ENCODE assay signal across 8 cellular contexts in genomic region chr1:120069920-120070214, GRCh38. TPM values are rescaled to one million over a fixed set of nuclear protein-coding genes. Genes with fewer than 3 reads are reported as not detected.
DNase-seq lines count a peak whose midpoint lies in the region; ATAC-seq, FAIRE-seq and TF ChIP-seq lines count a peak whose summit lies in the region.
"Not testable (repeated sequence)": the region's sequence is repeated elsewhere in the genome, so short reads cannot be mapped to it uniquely, and the experiment has no call there.

No MANE protein-coding gene starts in this region.

- H3K27ac ChIP-seq in DND-41 (ENCODE audit: low read length); K562 (ENCODE audit: extremely low read depth, low read depth, low read length); keratinocyte (ENCODE audit: control insufficient read depth, insufficient read depth, low read length): not testable (repeated sequence)

- not testable (repeated sequence) for H3K9me3 ChIP-seq in DND-41 (ENCODE audit: insufficient read depth, low read length, severe bottlenecking); K562 (replicated peaks; ENCODE audit: control insufficient read depth, insufficient read depth, low read depth, low read length); keratinocyte (ENCODE audit: control insufficient read depth, low read depth, low read length)

- dilution Hi-C loops in keratinocyte (cut with MboI; ENCODE audit: extremely low pct_ligation_motif_present, low sequenced_read_pairs) = not testable (repeated sequence)

- WGBS in K562 (ENCODE audit: insufficient coverage, low coverage, missing lambda C conversion rate) = no CpG with 5 or more reads among the region's 8 CpGs

- not testable (repeated sequence) for H3K4me2 ChIP-seq in DND-41 (ENCODE audit: insufficient read depth, low read length); K562 (ENCODE audit: insufficient read depth, low read length); keratinocyte (ENCODE audit: control insufficient read depth, extremely low read depth, insufficient read depth, low read depth, low read length)

- not testable (repeated sequence) for H2AFZ ChIP-seq in DND-41 (ENCODE audit: low read depth, low read length); K562 (ENCODE audit: low read depth, low read length); keratinocyte (ENCODE audit: control insufficient read depth, low read length)

- CTCF ChIA-PET in K562 (lab: Yijun Ruan, JAX; ENCODE audit: low intra/inter-chr PET ratio) = not testable (repeated sequence)

- not testable (repeated sequence) for H3K4me3 Mint-ChIP-seq in effector memory CD8-positive, alpha-beta T cell; memory B cell

- not testable (repeated sequence) for H3K36me3 ChIP-seq in DND-41 (ENCODE audit: insufficient read depth, low read length); K562 (ENCODE audit: control insufficient read depth, insufficient read depth, low read length); keratinocyte (ENCODE audit: control insufficient read depth in 2 of 2, extremely low read depth in 1 of 2, insufficient read depth in 2 of 2, low read length in 2 of 2)

- not testable (repeated sequence) for H3K27me3 ChIP-seq in DND-41 (ENCODE audit: insufficient read depth, low read length, poor library complexity); K562 (ENCODE audit: control insufficient read depth in 2 of 2, insufficient read depth in 2 of 2, low read length in 2 of 2); keratinocyte (ENCODE audit: control insufficient read depth, extremely low read depth, insufficient read depth, low read length)

- H3K79me2 ChIP-seq in DND-41 (ENCODE audit: insufficient read depth, low read length); K562 (ENCODE audit: control insufficient read depth, insufficient read depth, low read length); keratinocyte (ENCODE audit: control insufficient read depth, insufficient read depth, low read length): not testable (repeated sequence)

- not testable (repeated sequence) for H3K9me1 ChIP-seq in K562 (ENCODE audit: control insufficient read depth, insufficient read depth, low read length); keratinocyte (ENCODE audit: control insufficient read depth, extremely low read depth, insufficient read depth, low read length)

- not testable (repeated sequence) for H3K27me3 Mint-ChIP-seq in effector memory CD8-positive, alpha-beta T cell; memory B cell

- not testable (repeated sequence) for TF ChIP-seq RAD21 in K562 (CRISPR knock-in tag; conservative IDR thresholded peaks at IDR 0.05 in 1 of 2, IDR thresholded peaks at IDR 0.05 in 1 of 2)

- H3K27ac Mint-ChIP-seq in effector memory CD8-positive, alpha-beta T cell; memory B cell: not testable (repeated sequence)

- ATAC-seq in DND-41 (ENCODE audit: insufficient read depth, low read depth) = peak; percentile 71; the same call in 2 of the 3 replicates
- ATAC-seq in SK-N-SH treated with all-trans-retinoic acid at 6 μM for 48 hours = peak; percentile 43; the same call in 2 of the 3 replicates
- not testable (repeated sequence) for ATAC-seq in K562
- ATAC-seq in effector memory CD8-positive, alpha-beta T cell (replicated peaks) = peak; percentile 41
- peak; percentile 31 for ATAC-seq in memory B cell (ENCODE audit: low read depth)

- TF ChIP-seq POLR2A in K562 (conservative IDR thresholded peaks at IDR 0.05) = not testable (repeated sequence)

- not testable (repeated sequence) for H3K9me3 Mint-ChIP-seq in effector memory CD8-positive, alpha-beta T cell; memory B cell

- H3K9ac ChIP-seq in DND-41 (ENCODE audit: low read depth, low read length); K562 (ENCODE audit: insufficient read depth in 1 of 2, low read depth in 2 of 2, low read length in 2 of 2); keratinocyte (ENCODE audit: control insufficient read depth, extremely low read depth, insufficient read depth, low read length): not testable (repeated sequence)

- FAIRE-seq in GM19239 (lab: Jason Lieb, UNC) (peak; percentile 44), K562 (lab: Jason Lieb, UNC) (peak; percentile 32), keratinocyte (lab: Jason Lieb, UNC) (peak; percentile 41), urothelium cell line (lab: Jason Lieb, UNC) (peak; percentile 93)

- POLR2A ChIA-PET in K562 (lab: Yijun Ruan, JAX) = not testable (repeated sequence)

- in situ Hi-C loops in K562 (cut with MboI) = not testable (repeated sequence)

- not testable (repeated sequence) for H4K20me1 ChIP-seq in DND-41 (ENCODE audit: insufficient read depth, low read length); K562 (replicated peaks; ENCODE audit: control insufficient read depth, insufficient read depth, low read length); keratinocyte (ENCODE audit: control insufficient read depth, extremely low read depth, insufficient read depth, low read length)

- intact Hi-C loops in K562 (cut with micrococcal nuclease) = not testable (repeated sequence)

- TF ChIP-seq CTCF in DND-41 (IDR thresholded peaks at IDR 0.05; ENCODE audit: borderline replicate concordance, extremely low read depth, low read length, poor library complexity, severe bottlenecking); K562 (IDR thresholded peaks at IDR 0.05 in 2 of 3, conservative IDR thresholded peaks at IDR 0.05 in 1 of 3; ENCODE audit: insufficient read depth in 2 of 3, low read depth in 1 of 3, low read length in 3 of 3); keratinocyte (optimal IDR thresholded peaks at IDR 0.05 in 1 of 3, IDR thresholded peaks at IDR 0.05 in 1 of 3, conservative IDR thresholded peaks at IDR 0.05 in 1 of 3; ENCODE audit: extremely low read depth in 1 of 3, insufficient read depth in 2 of 3, low read length in 3 of 3): not testable (repeated sequence)

- H3K4me1 ChIP-seq in DND-41 (ENCODE audit: insufficient read depth, low read length); K562 (replicated peaks in 1 of 2; ENCODE audit: control insufficient read depth in 2 of 2, insufficient read depth in 2 of 2, low read length in 2 of 2); keratinocyte (ENCODE audit: control insufficient read depth, extremely low read depth, insufficient read depth, low read length): not testable (repeated sequence)

- not testable (repeated sequence) for BruUV-seq in K562 (replicated peaks; lab: Mats Ljungman, UMichigan)

- not testable (repeated sequence) for DNase-seq in DND-41; GM19239 (ENCODE audit: insufficient read length, low spot score); K562 (ENCODE audit: extremely low read depth in 1 of 4, low spot score in 3 of 4); effector memory CD8-positive, alpha-beta T cell; keratinocyte (ENCODE audit: low read depth, low spot score); memory B cell (ENCODE audit: low spot score in 2 of 2); urothelium cell line (ENCODE audit: low spot score)

- not testable (repeated sequence) for H3K4me1 Mint-ChIP-seq in effector memory CD8-positive, alpha-beta T cell (ENCODE audit: low read depth in 2 of 2); memory B cell

- H3K4me3 ChIP-seq in DND-41 (ENCODE audit: low read depth in 1 of 2, low read length in 2 of 2); K562; keratinocyte (ENCODE audit: control insufficient read depth in 2 of 3, extremely low read depth in 1 of 3, insufficient read depth in 2 of 3, low read depth in 1 of 3, low read length in 3 of 3): not testable (repeated sequence)

- not testable (repeated sequence) for H3K36me3 Mint-ChIP-seq in effector memory CD8-positive, alpha-beta T cell (ENCODE audit: insufficient read depth); memory B cell

- not testable (repeated sequence) for TF ChIP-seq EP300 in K562 (IDR thresholded peaks at IDR 0.05; ENCODE audit: low read length)

RNA-seq across cellular contexts. Expression of gene NOTCH2, which starts 0.4 kb away (rescaled TPM):
- 3.3 and 6.7 TPM in 2 replicates for total RNA-seq in K562 (2011; cell fraction: chromatin; rRNA removed; ENCODE audit: low replicate concordance)
- total RNA-seq in K562 (2011; cell fraction: nucleolus; rRNA removed) = 1.3 and 4.2 TPM in 2 replicates
- total RNA-seq in K562 (2011; cell fraction: nucleoplasm; rRNA removed) = 4.0 and 5.6 TPM in 2 replicates
- total RNA-seq in K562 (2014; rRNA removed) = 0.50 and 0.98 TPM in 2 replicates
- 0.29 and 0.32 TPM in 2 replicates for total RNA-seq in K562 (2014; rRNA removed; fragmentation: Illumina TruSeq; extraction: Trizol)
- total RNA-seq in K562 (2015; rRNA removed; fragmentation: Illumina TruSeq; extraction: Trizol) = 0.25 and 0.26 TPM in 2 replicates
- total RNA-seq in K562 (2021) = 1.2 and 1.3 TPM in 2 replicates
- 0.27 and 0.40 TPM in 2 replicates for polyA plus RNA-seq in K562 (2011; rRNA removed)
- polyA plus RNA-seq in K562 (2011; cell fraction: cytosol; rRNA removed) = 0.18 and 0.83 TPM in 2 replicates
- 0.69 and 2.0 TPM in 2 replicates for polyA plus RNA-seq in K562 (2011; cell fraction: nucleus; rRNA removed)
- polyA plus RNA-seq in K562 (2012) = 0.26 and 0.52 TPM in 2 replicates
- polyA plus RNA-seq in K562 (2014; fragmentation: Illumina TruSeq; extraction: Trizol) = 0.27 and 0.36 TPM in 2 replicates
- under 1 TPM in 1 of 2 experiments, not detected in 1; 0.04 TPM for polyA plus RNA-seq in K562 (2014; fragmentation: Nextera tagmentation; extraction: Ambion mirVana)
- 0.11 and 0.24 TPM in 2 replicates for polyA plus RNA-seq in K562 (2014; rRNA removed)
- polyA minus RNA-seq in K562 (2011; rRNA and poly(A)+ RNA removed) = 1.5 and 4.2 TPM in 2 replicates
- 0.36 and 2.0 TPM in 2 replicates for polyA minus RNA-seq in K562 (2011; cell fraction: cytosol; rRNA and poly(A)+ RNA removed)
- 1.7 and 2.0 TPM in 2 replicates for polyA minus RNA-seq in K562 (2011; cell fraction: nucleus; rRNA and poly(A)+ RNA removed)
- 22.5 to 36.9 TPM (median 24.3 TPM) in 3 replicates for polyA plus RNA-seq in keratinocyte
- polyA plus RNA-seq in keratinocyte (2011; ENCODE audit: low read depth) = 10.7 TPM
- polyA plus RNA-seq in keratinocyte (2011; cell fraction: cytosol; rRNA removed) = 8.8 and 14.6 TPM in 2 replicates
- 109 and 128 TPM in 2 replicates for polyA plus RNA-seq in keratinocyte (2011; cell fraction: nucleus; rRNA removed)
- 33.3 and 35.6 TPM in 2 replicates for polyA plus RNA-seq in keratinocyte (2012; ENCODE audit: low replicate concordance)
- 199 to 228 TPM (median 207 TPM) in 3 replicates for polyA minus RNA-seq in keratinocyte
- 38.2 TPM for polyA minus RNA-seq in keratinocyte (2011; cell fraction: cytosol; rRNA and poly(A)+ RNA removed)
- 257 and 427 TPM in 2 replicates for polyA minus RNA-seq in keratinocyte (2011; cell fraction: nucleus; rRNA and poly(A)+ RNA removed)
